2 cellular contexts compared by ENCODE assay signal in genomic region chr3:161270991-161271390, GRCh38.
TF ChIP-seq lines count a peak whose summit lies in the region.

No MANE protein-coding gene starts in this region.

TF ChIP-seq in IMR-90, 13 proteins besides CTCF, POLR2A, EP300 and RAD21 (continued from another document):
- TF ChIP-seq ELK1 (IDR thresholded peaks at IDR 0.05; ENCODE audit: borderline replicate concordance, low read depth, low read length), result no peak
- no peak for TF ChIP-seq MAZ (IDR thresholded peaks at IDR 0.05; ENCODE audit: borderline replicate concordance, low read depth, low read length)
- TF ChIP-seq SMC3 (IDR thresholded peaks at IDR 0.05; ENCODE audit: low read depth, low read length), result no peak
- TF ChIP-seq FOS (IDR thresholded peaks at IDR 0.05; ENCODE audit: low read depth, low read length), result no peak
- TF ChIP-seq RCOR1 (IDR thresholded peaks at IDR 0.05; ENCODE audit: insufficient replicate concordance, low read length), result no peak
- no peak for TF ChIP-seq NFE2L2 (IDR thresholded peaks at IDR 0.05; ENCODE audit: low read depth, low read length)
- TF ChIP-seq CEBPB (IDR thresholded peaks at IDR 0.05; ENCODE audit: low read depth, low read length), result no peak
- no peak for TF ChIP-seq MXI1 (IDR thresholded peaks at IDR 0.05; ENCODE audit: borderline replicate concordance, low read depth, low read length)
- no peak for TF ChIP-seq BHLHE40 (IDR thresholded peaks at IDR 0.05; ENCODE audit: low read depth, low read length)
- TF ChIP-seq RFX5 (IDR thresholded peaks at IDR 0.05; ENCODE audit: low read depth, low read length), result no peak

TF ChIP-seq in WTC11, 78 proteins besides CTCF, POLR2A, EP300 and RAD21 (continued from another document):
- TF ChIP-seq, protein P1, sequence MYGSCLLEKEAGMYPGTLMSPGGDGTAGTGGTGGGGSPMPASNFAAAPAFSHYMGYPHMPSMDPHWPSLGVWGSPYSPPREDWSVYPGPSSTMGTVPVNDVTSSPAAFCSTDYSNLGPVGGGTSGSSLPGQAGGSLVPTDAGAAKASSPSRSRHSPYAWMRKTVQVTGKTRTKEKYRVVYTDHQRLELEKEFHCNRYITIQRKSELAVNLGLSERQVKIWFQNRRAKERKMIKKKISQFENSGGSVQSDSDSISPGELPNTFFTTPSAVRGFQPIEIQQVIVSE (CRISPR knock-in tag; IDR thresholded peaks at IDR 0.05; ENCODE audit: borderline replicate concordance), result no peak
- TF ChIP-seq FOXP1 (CRISPR knock-in tag; IDR thresholded peaks at IDR 0.05; ENCODE audit: borderline replicate concordance), result no peak
- TF ChIP-seq HMGXB4 (CRISPR knock-in tag; IDR thresholded peaks at IDR 0.05), result no peak
- TF ChIP-seq, protein P2, sequence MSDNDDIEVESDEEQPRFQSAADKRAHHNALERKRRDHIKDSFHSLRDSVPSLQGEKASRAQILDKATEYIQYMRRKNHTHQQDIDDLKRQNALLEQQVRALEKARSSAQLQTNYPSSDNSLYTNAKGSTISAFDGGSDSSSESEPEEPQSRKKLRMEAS (CRISPR knock-in tag; IDR thresholded peaks at IDR 0.05), result no peak
- TF ChIP-seq IRF2 (CRISPR knock-in tag; IDR thresholded peaks at IDR 0.05; ENCODE audit: borderline replicate concordance, low read depth), result no peak
- TF ChIP-seq, protein P3, sequence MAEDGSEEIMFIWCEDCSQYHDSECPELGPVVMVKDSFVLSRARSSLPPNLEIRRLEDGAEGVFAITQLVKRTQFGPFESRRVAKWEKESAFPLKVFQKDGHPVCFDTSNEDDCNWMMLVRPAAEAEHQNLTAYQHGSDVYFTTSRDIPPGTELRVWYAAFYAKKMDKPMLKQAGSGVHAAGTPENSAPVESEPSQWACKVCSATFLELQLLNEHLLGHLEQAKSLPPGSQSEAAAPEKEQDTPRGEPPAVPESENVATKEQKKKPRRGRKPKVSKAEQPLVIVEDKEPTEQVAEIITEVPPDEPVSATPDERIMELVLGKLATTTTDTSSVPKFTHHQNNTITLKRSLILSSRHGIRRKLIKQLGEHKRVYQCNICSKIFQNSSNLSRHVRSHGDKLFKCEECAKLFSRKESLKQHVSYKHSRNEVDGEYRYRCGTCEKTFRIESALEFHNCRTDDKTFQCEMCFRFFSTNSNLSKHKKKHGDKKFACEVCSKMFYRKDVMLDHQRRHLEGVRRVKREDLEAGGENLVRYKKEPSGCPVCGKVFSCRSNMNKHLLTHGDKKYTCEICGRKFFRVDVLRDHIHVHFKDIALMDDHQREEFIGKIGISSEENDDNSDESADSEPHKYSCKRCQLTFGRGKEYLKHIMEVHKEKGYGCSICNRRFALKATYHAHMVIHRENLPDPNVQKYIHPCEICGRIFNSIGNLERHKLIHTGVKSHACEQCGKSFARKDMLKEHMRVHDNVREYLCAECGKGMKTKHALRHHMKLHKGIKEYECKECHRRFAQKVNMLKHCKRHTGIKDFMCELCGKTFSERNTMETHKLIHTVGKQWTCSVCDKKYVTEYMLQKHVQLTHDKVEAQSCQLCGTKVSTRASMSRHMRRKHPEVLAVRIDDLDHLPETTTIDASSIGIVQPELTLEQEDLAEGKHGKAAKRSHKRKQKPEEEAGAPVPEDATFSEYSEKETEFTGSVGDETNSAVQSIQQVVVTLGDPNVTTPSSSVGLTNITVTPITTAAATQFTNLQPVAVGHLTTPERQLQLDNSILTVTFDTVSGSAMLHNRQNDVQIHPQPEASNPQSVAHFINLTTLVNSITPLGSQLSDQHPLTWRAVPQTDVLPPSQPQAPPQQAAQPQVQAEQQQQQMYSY (CRISPR knock-in tag; IDR thresholded peaks at IDR 0.05), result no peak
- TF ChIP-seq RELA (CRISPR knock-in tag; IDR thresholded peaks at IDR 0.05; ENCODE audit: borderline replicate concordance), result no peak
- TF ChIP-seq USF2 (CRISPR knock-in tag; IDR thresholded peaks at IDR 0.05), result no peak
TF ChIP-seq in WTC11: peak in this region for 0.
